8 cellular contexts compared by ENCODE assay signal in genomic region chr9:125746017-125746773, GRCh38. TPM values are rescaled to one million over a fixed set of nuclear protein-coding genes. Genes with fewer than 3 reads are reported as not detected.
DNase-seq lines count a peak whose midpoint lies in the region; ATAC-seq and TF ChIP-seq lines count a peak whose summit lies in the region.

No MANE protein-coding gene starts in this region.

- peak overlapping the region; percentile 78 to 97 (median 94) for H3K4me2 ChIP-seq in BLaER1 treated with 17β-estradiol and CSF1 and Interleukin-3, amounts not matched to agents 10 nM and 100 nM

- no peaks in the 10 kb centered on the region for H3K9me3 ChIP-seq in BLaER1 treated with 17β-estradiol and CSF1 and Interleukin-3, amounts not matched to agents 10 nM and 100 nM (replicated peaks in 1 of 11)
- H3K9me3 ChIP-seq in left lung = no peaks in the 10 kb centered on the region

- H3K9ac ChIP-seq in BLaER1 treated with 17β-estradiol and CSF1 and Interleukin-3, amounts not matched to agents 10 nM and 100 nM = peak overlapping the region; percentile 75 to 88 (median 85); a peak in 21 of 22 replicates

- peaks cover 31 to 41% (median 40%) of the 10 kb centered on the region in 11 experiments for H3K27me3 ChIP-seq in BLaER1 treated with 17β-estradiol and CSF1 and Interleukin-3, amounts not matched to agents 10 nM and 100 nM
- no peaks in the 10 kb centered on the region for H3K27me3 ChIP-seq in left lung

- H3K4me1 ChIP-seq in BLaER1 treated with 17β-estradiol and CSF1 and Interleukin-3, amounts not matched to agents 10 nM and 100 nM = peaks cover 15 to 29% (median 20%) of the 10 kb centered on the region in 10 experiments; a peak in 19 of 20 replicates
- H3K4me1 ChIP-seq in left lung = peaks cover 7 to 32% of the 10 kb centered on the region in 2 donors

- peaks cover 0 to 27% (median 0%) of the 10 kb centered on the region in 11 experiments; a peak in 7 of 22 replicates for H3K36me3 ChIP-seq in BLaER1 treated with 17β-estradiol and CSF1 and Interleukin-3, amounts not matched to agents 10 nM and 100 nM
- no peaks in the 10 kb centered on the region for H3K36me3 ChIP-seq in left lung

- DNase-seq in NCI-H526 treated with DMSO at 0.1 percent for 48 hours (lab: John Stamatoyannopoulos, UW) (peak; percentile 63), dedifferentiated amniotic fluid mesenchymal stem cell (ENCODE audit: extremely low spot score) (peak; percentile 76), left lung (peak; percentile 95 to 100)
- DNase-seq in activated CD4-positive, alpha-beta T cell treated with anti-CD3 and anti-CD28 coated beads, Interleukin-2, amount 50 U/mL, for 1 hour = peak; percentile 88
- peak; percentile 88 for DNase-seq in stimulated activated CD4-positive, alpha-beta T cell treated with anti-CD3 and anti-CD28 coated beads, Interleukin-2, amount 100 ng/mL, for 4 hours (ENCODE audit: low read depth)

- H3K27ac ChIP-seq in BLaER1 treated with 17β-estradiol and CSF1 and Interleukin-3, amounts not matched to agents 10 nM and 100 nM = peak overlapping the region in 10 of 11 experiments; percentile 69 to 87 (median 79); a peak in 20 of 22 replicates
- H3K27ac ChIP-seq in left lung = peak overlapping the region; percentile 68 to 87

- intact Hi-C loops in left lung (cut with DNase I) = no loop called here

- peak; percentile 63 for ATAC-seq in GM19328 (IDR thresholded peaks at IDR 0.05; ENCODE audit: unreplicated experiment)
- peak; percentile 44 for ATAC-seq in HG03469 (IDR thresholded peaks at IDR 0.05; ENCODE audit: unreplicated experiment)
- peak; percentile 95 for ATAC-seq in left lung

- H3K4me3 ChIP-seq in BLaER1 treated with 17β-estradiol and CSF1 and Interleukin-3, amounts not matched to agents 10 nM and 100 nM = peak overlapping the region; percentile 70 to 91 (median 80)
- peak overlapping the region; percentile 48 to 61 for H3K4me3 ChIP-seq in left lung

- peaks cover 0 to 39% (median 23%) of the 10 kb centered on the region in 11 experiments; a peak in 15 of 22 replicates for H4K20me1 ChIP-seq in BLaER1 treated with 17β-estradiol and CSF1 and Interleukin-3, amounts not matched to agents 10 nM and 100 nM

- TF ChIP-seq CTCF in left lung (IDR thresholded peaks at IDR 0.05) = no peak

RNA-seq across cellular contexts. Expression of gene PBX3, which starts 1.0 kb away (rescaled TPM):
- total RNA-seq in left lung = 10 to 100 TPM; 36.3 to 53.6 TPM

RNA-seq across cellular contexts. Expression of gene MAPKAP1, which starts 39.2 kb away (rescaled TPM):
- 10 to 100 TPM; 68.3 to 89.5 TPM for total RNA-seq in left lung

Comparison
In these comparisons a context has a peak if more than half of its experiments do, and no peak if none do; other contexts are left out.
1. Peak in every context shown above with its lines: DNase-seq, ATAC-seq, H3K4me3 ChIP-seq and H3K27ac ChIP-seq.
2. ATAC-seq: peak in every context shown above with its lines; median percentile 95 in left lung; 63 in GM19328; 44 in HG03469.